In the genomic region with DNA sequence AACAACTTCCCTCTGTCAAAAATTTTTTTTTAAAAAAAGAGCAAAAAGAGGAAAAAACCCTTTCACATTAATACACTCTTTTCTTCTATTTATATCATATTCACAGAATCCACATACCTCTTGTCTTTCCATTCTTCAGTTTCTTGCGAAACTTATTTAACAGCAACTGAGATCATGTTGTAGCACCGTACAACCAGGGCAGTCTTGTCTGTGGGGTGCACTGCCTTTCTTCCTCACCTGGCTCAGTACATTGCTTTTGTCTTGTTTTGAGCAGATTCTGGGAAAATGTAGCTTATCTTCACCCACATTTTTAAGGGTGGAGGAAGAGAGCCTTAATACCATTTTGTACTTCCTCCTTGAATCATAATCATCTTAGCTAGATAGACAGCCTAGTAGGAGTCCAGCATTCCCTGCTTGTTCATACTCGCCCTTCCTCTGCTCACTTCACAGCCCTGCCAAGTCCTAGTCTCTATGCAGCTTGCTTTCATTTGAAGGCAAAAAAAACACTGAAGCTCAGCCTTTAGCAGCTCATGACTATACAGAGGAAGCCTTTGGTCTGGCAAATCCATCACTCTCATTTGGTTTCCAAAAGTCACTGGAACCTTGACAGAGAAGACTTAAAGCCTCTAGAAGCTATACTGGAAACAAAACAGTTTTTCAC, we compare ENCODE assay signal across 17 cellular contexts.
DNase-seq lines count a peak whose midpoint lies in the region; ATAC-seq and TF ChIP-seq lines count a peak whose summit lies in the region.
"Had no signal": no experiment of that assay in that cellular context is flagged by ENCODE, and none has a peak within 500 bp of the region (broad histone marks: within the 10 kb centered on the region; RNA-seq: fewer than 3 reads in every experiment).

No MANE protein-coding gene starts in this region.

- no peak overlapping the region for H3K4me2 ChIP-seq in GM23248 (ENCODE audit: unreplicated experiment)

- no peak overlapping the region for H3K4me3 ChIP-seq in GM23248
- H3K4me3 ChIP-seq in RWPE2 (ENCODE audit: severe bottlenecking): no peak overlapping the region
- H3K4me3 ChIP-seq: ovary had no signal

- in situ Hi-C loops in GM23248 (cut with MboI): no loop called here

- H3K27me3 ChIP-seq in GM23248 (replicated peaks; ENCODE audit: insufficient read depth) (no peaks in the 10 kb centered on the region), RWPE2 (ENCODE audit: insufficient read depth, poor library complexity, severe bottlenecking) (no peaks in the 10 kb centered on the region)
- H3K27me3 ChIP-seq: ovary had no signal

- H3K36me3 ChIP-seq in GM23248 (ENCODE audit: low read depth) (no peaks in the 10 kb centered on the region), RWPE2 (ENCODE audit: low read depth) (no peaks in the 10 kb centered on the region)
- H3K36me3 ChIP-seq: ovary had no signal

- H3K79me2 ChIP-seq in GM23248 (ENCODE audit: insufficient read depth): no peaks in the 10 kb centered on the region

- no peaks in the 10 kb centered on the region for H3K4me1 ChIP-seq in GM23248 (ENCODE audit: insufficient read depth)
- peaks cover 9% of the 10 kb centered on the region for H3K4me1 ChIP-seq in RWPE2 (ENCODE audit: insufficient read depth, poor library complexity, severe bottlenecking)

- no peaks in the 10 kb centered on the region for H3K9me3 ChIP-seq in GM23248 (ENCODE audit: low read depth)
- no peaks in the 10 kb centered on the region for H3K9me3 ChIP-seq in RWPE2 (ENCODE audit: severe bottlenecking)
- H3K9me3 ChIP-seq: ovary had no signal

- DNase-seq in GM23248 (peak; percentile 3), RWPE2 (ENCODE audit: low spot score) (peak; percentile 57), fibroblast of gingiva (ENCODE audit: low read depth) (peak; percentile 43), pons (ENCODE audit: low spot score) (peak; percentile 45), NCI-H774 (lab: John Stamatoyannopoulos, UW) (no peak), T-helper 9 cell (no peak), GM19240 (ENCODE audit: insufficient read length, low spot score) (no peak)
- DNase-seq: activated CD4-positive, alpha-beta memory T cell treated with anti-CD3 and anti-CD28 coated beads for 36 hours; dermis blood vessel endothelial cell; glutamatergic neuron; NCI-H1092; ovary; stimulated activated CD4-positive, alpha-beta T cell treated with anti-CD3 and anti-CD28 coated beads, Interleukin-2, amount 100 ng/mL, for 48 hours; stimulated activated naive CD4-positive, alpha-beta T cell; T-cell had no signal

- H3K9ac ChIP-seq in GM23248: no peak overlapping the region

- H3K27ac ChIP-seq in GM23248: no peak overlapping the region
- peak overlapping the region; percentile 39 for H3K27ac ChIP-seq in RWPE2 (ENCODE audit: poor library complexity, severe bottlenecking)
- H3K27ac ChIP-seq: C4-2B, ovary had no signal

- H3F3A ChIP-seq in GM23248 (ENCODE audit: insufficient read depth): no peaks in the 10 kb centered on the region

- H4K20me1 ChIP-seq in GM23248 (ENCODE audit: insufficient read depth): no peaks in the 10 kb centered on the region

- TF ChIP-seq CTCF in RWPE2 (IDR thresholded peaks at IDR 0.05; ENCODE audit: poor library complexity, severe bottlenecking): no peak

- ATAC-seq in RWPE2 (ENCODE audit: low read depth): peak; percentile 99
- no peak for ATAC-seq in HG02884 (IDR thresholded peaks at IDR 0.05; ENCODE audit: unreplicated experiment)
- ATAC-seq: T-cell had no signal

- no peak overlapping the region for H2AFZ ChIP-seq in GM23248

- WGBS in GM23248 (ENCODE audit: low coverage in 1 of 2, low lambda C conversion rate in 2 of 2, missing lambda C conversion rate in 2 of 2), 2 experiments: 46% methylated on average over 3 of the region's 3 CpGs

- H3K9me2 ChIP-seq in GM23248 (ENCODE audit: insufficient read depth): no peaks in the 10 kb centered on the region

Comparison
In these comparisons a context has a peak if more than half of its experiments do, and no peak if none do; other contexts are left out.
1. DNase-seq: peak in GM23248 (single experiment), RWPE2 (single experiment), fibroblast of gingiva (single experiment) and pons (single experiment); none in NCI-H774 (single experiment), T-helper 9 cell (single experiment) and GM19240 (single experiment).